Comparison of ENCODE assay signal across 8 cellular contexts in genomic region chr11:34052608-34053160, GRCh38. TPM values are rescaled to one million over a fixed set of nuclear protein-coding genes. Genes with fewer than 3 reads are reported as not detected.
DNase-seq lines count a peak whose midpoint lies in the region; ATAC-seq, FAIRE-seq and TF ChIP-seq lines count a peak whose summit lies in the region.

No MANE protein-coding gene starts in this region.

- WGBS in thymus: under 1% methylated on average over 40 of the region's 40 CpGs

- dilution Hi-C loops in endothelial cell of umbilical vein (cut with MboI; ENCODE audit: extremely low pct_ligation_motif_present, low sequenced_read_pairs): no loop called here

- H3K9me3 ChIP-seq in CD8-positive, alpha-beta memory T cell (ENCODE audit: low read length): no peaks in the 10 kb centered on the region
- H3K9me3 ChIP-seq in endothelial cell of umbilical vein (replicated peaks; ENCODE audit: control insufficient read depth, insufficient read depth, low read length): no peaks in the 10 kb centered on the region
- H3K9me3 ChIP-seq in thymus (ENCODE audit: control insufficient read depth): no peaks in the 10 kb centered on the region

- FAIRE-seq in endothelial cell of umbilical vein (lab: Jason Lieb, UNC): no peak

- no peak for TF ChIP-seq POLR2A in endothelial cell of umbilical vein (IDR thresholded peaks at IDR 0.05; ENCODE audit: low read depth, low read length)

- H3K4me2 ChIP-seq in endothelial cell of umbilical vein (ENCODE audit: insufficient read depth, low read length): peak overlapping the region; percentile 94

- H3K27ac Mint-ChIP-seq in CD8-positive, alpha-beta memory T cell: peak overlapping the region; percentile 94 to 99 (median 96)
- H3K27ac Mint-ChIP-seq in activated CD4-positive, alpha-beta T cell treated with anti-CD3 and anti-CD28 coated beads, Interleukin-2, amount 10 ng/mL, durations not matched to agents 7 days and 5 days: peak overlapping the region; percentile 96
- peak overlapping the region; percentile 95 to 99 (median 98) for H3K27ac Mint-ChIP-seq in naive thymus-derived CD8-positive, alpha-beta T cell

- peaks cover 40 to 45% (median 45%) of the 10 kb centered on the region in 3 donors for H3K4me1 Mint-ChIP-seq in CD8-positive, alpha-beta memory T cell
- peaks cover 31% of the 10 kb centered on the region for H3K4me1 Mint-ChIP-seq in activated CD4-positive, alpha-beta T cell treated with anti-CD3 and anti-CD28 coated beads, Interleukin-2, amount 10 ng/mL, durations not matched to agents 7 days and 5 days
- H3K4me1 Mint-ChIP-seq in naive thymus-derived CD8-positive, alpha-beta T cell: peaks cover 12 to 51% (median 33%) of the 10 kb centered on the region in 4 donors

- peak overlapping the region; percentile 91 for H3K9ac ChIP-seq in endothelial cell of umbilical vein (replicated peaks; ENCODE audit: extremely low read depth, insufficient read depth, low read length)

- H3K9me3 Mint-ChIP-seq in CD8-positive, alpha-beta memory T cell: no peaks in the 10 kb centered on the region
- no peaks in the 10 kb centered on the region for H3K9me3 Mint-ChIP-seq in activated CD4-positive, alpha-beta T cell treated with anti-CD3 and anti-CD28 coated beads, Interleukin-2, amount 10 ng/mL, durations not matched to agents 7 days and 5 days
- no peaks in the 10 kb centered on the region for H3K9me3 Mint-ChIP-seq in naive thymus-derived CD8-positive, alpha-beta T cell

- peaks cover 37% of the 10 kb centered on the region for H3K4me1 ChIP-seq in CD8-positive, alpha-beta memory T cell (ENCODE audit: insufficient read depth, low read length)
- H3K4me1 ChIP-seq in endothelial cell of umbilical vein (ENCODE audit: control insufficient read depth, extremely low read depth, insufficient read depth, low read length): peaks cover 43% of the 10 kb centered on the region
- no peaks in the 10 kb centered on the region for H3K4me1 ChIP-seq in thymus (ENCODE audit: control insufficient read depth, insufficient read depth, low read length)

- peak; percentile 6 for ATAC-seq in HG02642 (IDR thresholded peaks at IDR 0.05; ENCODE audit: poor library complexity, unreplicated experiment)
- ATAC-seq in naive thymus-derived CD8-positive, alpha-beta T cell: peak; percentile 2 to 3

- no peak for TF ChIP-seq CTCF in endothelial cell of umbilical vein (IDR thresholded peaks at IDR 0.05; ENCODE audit: extremely low read depth in 1 of 2, insufficient read depth in 1 of 2, low read depth in 1 of 2, low read length in 2 of 2)

- no peaks in the 10 kb centered on the region for H3K9me1 ChIP-seq in endothelial cell of umbilical vein (replicated peaks; ENCODE audit: control insufficient read depth, extremely low read depth, insufficient read depth, low read length)

- H2AFZ ChIP-seq in endothelial cell of umbilical vein (ENCODE audit: low read depth, low read length): peak overlapping the region; percentile 55

- POLR2A ChIA-PET in CD8-positive, alpha-beta memory T cell (lab: Charles Lee): interaction anchor here (0.6 to 4.4 kb wide), 4 partner anchors 19 to 305 kb away, joined by 5 to 54 read pairs (median 6); partner anchors contain the start of genes ABTB2 and NAT10
- POLR2A ChIA-PET in activated CD4-positive, alpha-beta T cell treated with anti-CD3 and anti-CD28 coated beads, Interleukin-2, amount 10 ng/mL, durations not matched to agents 7 days and 5 days (lab: Charles Lee): no interaction called here
- POLR2A ChIA-PET in endothelial cell of umbilical vein (lab: Charles Lee): interaction anchor here (1.4 kb wide), 1 partner anchor 15 kb away, joined by 5 read pairs; no protein-coding TSS in a partner anchor
- POLR2A ChIA-PET in naive thymus-derived CD8-positive, alpha-beta T cell (lab: Charles Lee): interaction anchor here (0.7 to 5.9 kb wide), 8 partner anchors 13 to 726 kb away, joined by 3 to 102 read pairs (median 3); partner anchors contain the start of gene NAT10

- H4K20me1 ChIP-seq in endothelial cell of umbilical vein (replicated peaks; ENCODE audit: control insufficient read depth, extremely low read depth, insufficient read depth, low read length): peaks cover 15% of the 10 kb centered on the region

- peaks cover 0 to 27% (median 0%) of the 10 kb centered on the region in 3 donors for H3K36me3 Mint-ChIP-seq in CD8-positive, alpha-beta memory T cell
- peaks cover 24% of the 10 kb centered on the region for H3K36me3 Mint-ChIP-seq in activated CD4-positive, alpha-beta T cell treated with anti-CD3 and anti-CD28 coated beads, Interleukin-2, amount 10 ng/mL, durations not matched to agents 7 days and 5 days (ENCODE audit: low read depth)
- H3K36me3 Mint-ChIP-seq in naive thymus-derived CD8-positive, alpha-beta T cell: peaks cover 0 to 11% (median 8%) of the 10 kb centered on the region in 3 donors

- H3K27me3 ChIP-seq in CD8-positive, alpha-beta memory T cell (ENCODE audit: insufficient read depth, low read length, poor library complexity, severe bottlenecking): no peaks in the 10 kb centered on the region
- H3K27me3 ChIP-seq in endothelial cell of umbilical vein (ENCODE audit: control insufficient read depth in 2 of 2, insufficient read depth in 2 of 2, low read length in 2 of 2): no peaks in the 10 kb centered on the region
- no peaks in the 10 kb centered on the region for H3K27me3 ChIP-seq in thymus (ENCODE audit: control insufficient read depth, insufficient read depth)

- H3K4me3 Mint-ChIP-seq in CD8-positive, alpha-beta memory T cell: peak overlapping the region; percentile 96 to 100 (median 99)
- H3K4me3 Mint-ChIP-seq in activated CD4-positive, alpha-beta T cell treated with anti-CD3 and anti-CD28 coated beads, Interleukin-2, amount 10 ng/mL, durations not matched to agents 7 days and 5 days: peak overlapping the region; percentile 98
- peak overlapping the region; percentile 94 to 99 (median 98) for H3K4me3 Mint-ChIP-seq in naive thymus-derived CD8-positive, alpha-beta T cell

- peak in 4 of 5 donors; percentile 5 to 58 (median 18) for DNase-seq in CD8-positive, alpha-beta memory T cell
- no peak for DNase-seq in activated CD4-positive, alpha-beta T cell treated with anti-CD3 and anti-CD28 coated beads, Interleukin-2, amount 10 ng/mL, durations not matched to agents 7 days and 5 days
- no peak for DNase-seq in endothelial cell of umbilical vein (ENCODE audit: low read depth, low spot score)
- peak in 2 of 10 donors; percentile 3 to 10 for DNase-seq in naive thymus-derived CD8-positive, alpha-beta T cell
- no peak for DNase-seq in DMS114 treated with DMSO at 0.1 percent for 48 hours (lab: John Stamatoyannopoulos, UW; ENCODE audit: unreplicated experiment)
- DNase-seq in KG1 (lab: John Stamatoyannopoulos, UW): no peak

- peaks cover 56% of the 10 kb centered on the region for H3K79me2 ChIP-seq in endothelial cell of umbilical vein (ENCODE audit: control insufficient read depth, insufficient read depth, low read length)

- BruUV-seq in endothelial cell of umbilical vein (replicated peaks; lab: Mats Ljungman, UMichigan): TSS peak; percentile 24

- peak overlapping the region; percentile 92 for H3K27ac ChIP-seq in CD8-positive, alpha-beta memory T cell (ENCODE audit: low read depth, low read length)
- H3K27ac ChIP-seq in endothelial cell of umbilical vein (ENCODE audit: insufficient read depth, low read depth, low read length): peak overlapping the region; percentile 87
- peak overlapping the region; percentile 97 for H3K27ac ChIP-seq in thymus (ENCODE audit: low read depth)

- CTCF ChIA-PET in CD8-positive, alpha-beta memory T cell (lab: Charles Lee): interaction anchor here (0.7 to 2.3 kb wide), 3 partner anchors 12 to 305 kb away, joined by 3 to 7 read pairs (median 3); partner anchors contain the start of gene ABTB2
- CTCF ChIA-PET in activated CD4-positive, alpha-beta T cell treated with anti-CD3 and anti-CD28 coated beads, Interleukin-2, amount 10 ng/mL, durations not matched to agents 7 days and 5 days (lab: Charles Lee): interaction anchor here (1.0 to 1.3 kb wide), 3 partner anchors 9 to 19 kb away, joined by 4 to 8 read pairs (median 4); no protein-coding TSS in a partner anchor
- CTCF ChIA-PET in endothelial cell of umbilical vein (lab: Charles Lee): interaction anchor here (0.6 to 1.0 kb wide), 3 partner anchors 11 to 56 kb away, joined by 3 to 4 read pairs (median 3); no protein-coding TSS in a partner anchor

- intact Hi-C loops in endothelial cell of umbilical vein (cut with micrococcal nuclease): loop anchor here (1.0 to 5.0 kb wide), 6 partner anchors 16 to 350 kb away; partner anchors contain the start of genes ABTB2 and C11orf91

- H3K27me3 Mint-ChIP-seq in CD8-positive, alpha-beta memory T cell: peaks cover 0 to 6% of the 10 kb centered on the region in 2 donors
- peaks cover 3% of the 10 kb centered on the region for H3K27me3 Mint-ChIP-seq in activated CD4-positive, alpha-beta T cell treated with anti-CD3 and anti-CD28 coated beads, Interleukin-2, amount 10 ng/mL, durations not matched to agents 7 days and 5 days
- H3K27me3 Mint-ChIP-seq in naive thymus-derived CD8-positive, alpha-beta T cell: no peaks in the 10 kb centered on the region

- peak overlapping the region; percentile 90 for H3K4me3 ChIP-seq in CD8-positive, alpha-beta memory T cell (ENCODE audit: low read length)
- H3K4me3 ChIP-seq in endothelial cell of umbilical vein (replicated peaks in 1 of 3; ENCODE audit: insufficient read depth in 1 of 3, low read depth in 1 of 3, low read length in 3 of 3) (peak overlapping the region; percentile 60 to 97 (median 97)), thymus (ENCODE audit: low read length) (peak overlapping the region; percentile 100)

- H3K36me3 ChIP-seq in CD8-positive, alpha-beta memory T cell (ENCODE audit: insufficient read depth, low read length): no peaks in the 10 kb centered on the region
- peaks cover 0 to 8% of the 10 kb centered on the region in 2 experiments for H3K36me3 ChIP-seq in endothelial cell of umbilical vein (ENCODE audit: control insufficient read depth in 2 of 2, extremely low read depth in 1 of 2, insufficient read depth in 2 of 2, low read length in 2 of 2)
- peaks cover 8% of the 10 kb centered on the region for H3K36me3 ChIP-seq in thymus (ENCODE audit: control insufficient read depth, insufficient read depth)

RNA-seq across cellular contexts. Expression of gene CAPRIN1, which starts 1.2 kb away (rescaled TPM):
- total RNA-seq in CD8-positive, alpha-beta memory T cell: 100 to 1,000 TPM; 275 to 287 TPM
- 75.2 TPM for polyA plus RNA-seq in CD8-positive, alpha-beta memory T cell
- 100 to 1,000 TPM; 202 to 221 TPM for total RNA-seq in activated CD4-positive, alpha-beta T cell treated with anti-CD3 and anti-CD28 coated beads, Interleukin-2, amount 10 ng/mL, durations not matched to agents 7 days and 5 days
- total RNA-seq in endothelial cell of umbilical vein: 240 and 279 TPM in 2 replicates
- polyA plus RNA-seq in endothelial cell of umbilical vein: 118 and 138 TPM in 2 replicates
- 127 and 137 TPM in 2 replicates for polyA plus RNA-seq in endothelial cell of umbilical vein (2011; cell fraction: cytosol; rRNA removed)
- 142 and 143 TPM in 2 replicates for polyA plus RNA-seq in endothelial cell of umbilical vein (2011; cell fraction: nucleus; rRNA removed)
- polyA plus RNA-seq in endothelial cell of umbilical vein (2012): 150 and 208 TPM in 2 replicates
- 354 and 411 TPM in 2 replicates for polyA minus RNA-seq in endothelial cell of umbilical vein
- 216 TPM for polyA minus RNA-seq in endothelial cell of umbilical vein (2011; cell fraction: cytosol; rRNA and poly(A)+ RNA removed)
- 185 and 228 TPM in 2 replicates for polyA minus RNA-seq in endothelial cell of umbilical vein (2011; cell fraction: nucleus; rRNA and poly(A)+ RNA removed)
- total RNA-seq in naive thymus-derived CD8-positive, alpha-beta T cell: 100 to 1,000 TPM; 163 TPM
- 10 to 100 TPM; 42.0 to 82.5 (median 57.1) TPM for polyA plus RNA-seq in naive thymus-derived CD8-positive, alpha-beta T cell
- 98.1 TPM for polyA plus RNA-seq in thymus

RNA-seq across cellular contexts. Expression of gene NAT10, which starts 52.7 kb away (rescaled TPM):
- 100 to 1,000 TPM; 143 to 148 TPM for total RNA-seq in CD8-positive, alpha-beta memory T cell
- 40.1 TPM for polyA plus RNA-seq in CD8-positive, alpha-beta memory T cell
- 10 to 100 TPM; 73.4 to 82.2 TPM for total RNA-seq in activated CD4-positive, alpha-beta T cell treated with anti-CD3 and anti-CD28 coated beads, Interleukin-2, amount 10 ng/mL, durations not matched to agents 7 days and 5 days
- 54.9 and 57.6 TPM in 2 replicates for total RNA-seq in endothelial cell of umbilical vein
- polyA plus RNA-seq in endothelial cell of umbilical vein (32.0 and 33.6 TPM in 2 replicates), thymus (31.1 TPM)
- polyA plus RNA-seq in endothelial cell of umbilical vein (2011; cell fraction: cytosol; rRNA removed): 24.8 and 32.2 TPM in 2 replicates
- 64.4 and 66.9 TPM in 2 replicates for polyA plus RNA-seq in endothelial cell of umbilical vein (2011; cell fraction: nucleus; rRNA removed)
- polyA plus RNA-seq in endothelial cell of umbilical vein (2012): 37.2 and 46.0 TPM in 2 replicates
- polyA minus RNA-seq in endothelial cell of umbilical vein: 56.2 and 58.4 TPM in 2 replicates
- polyA minus RNA-seq in endothelial cell of umbilical vein (2011; cell fraction: cytosol; rRNA and poly(A)+ RNA removed): 72.7 TPM
- polyA minus RNA-seq in endothelial cell of umbilical vein (2011; cell fraction: nucleus; rRNA and poly(A)+ RNA removed): 38.5 and 49.7 TPM in 2 replicates
- 10 to 100 TPM; 78.1 to 92.8 TPM for total RNA-seq in naive thymus-derived CD8-positive, alpha-beta T cell
- polyA plus RNA-seq in naive thymus-derived CD8-positive, alpha-beta T cell: 10 to 100 TPM; 25.2 to 56.7 (median 41.9) TPM

Comparison
In these comparisons a context has a peak if more than half of its experiments do, and no peak if none do; other contexts are left out.
1. DNase-seq: peak in CD8-positive, alpha-beta memory T cell (4 of 5); none in activated CD4-positive, alpha-beta T cell treated with anti-CD3 and anti-CD28 coated beads, Interleukin-2, amount 10 ng/mL, durations not matched to agents 7 days and 5 days (single experiment), endothelial cell of umbilical vein (single experiment), DMS114 treated with DMSO at 0.1 percent for 48 hours (single experiment) and KG1 (single experiment).
2. Peak in every context shown above with its lines, with median percentiles within 50 percentile points of each other: H3K27ac ChIP-seq, H3K4me3 ChIP-seq, H3K27ac Mint-ChIP-seq and H3K4me3 Mint-ChIP-seq.